ENCODE assay signal across 29 cellular contexts in the genomic region with DNA sequence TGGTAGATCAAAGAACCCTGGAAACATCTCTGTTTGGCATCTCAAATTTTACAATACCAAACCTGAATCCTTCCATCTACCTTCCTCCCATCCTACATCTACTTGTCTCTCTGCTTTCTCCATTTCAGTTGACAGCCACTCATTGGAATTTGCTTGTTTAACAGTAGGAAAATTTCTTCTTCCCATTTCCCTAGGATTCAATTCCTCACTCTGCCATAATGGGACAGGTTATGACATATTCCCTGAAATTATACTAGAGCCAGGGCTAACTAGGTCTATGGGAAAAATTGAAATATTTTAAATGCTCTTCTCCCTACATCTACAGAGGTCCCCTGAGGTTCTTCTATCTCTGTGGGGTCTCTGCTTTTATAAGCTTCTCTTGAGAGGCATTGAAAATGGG.
A peak's percentile ranks its signal among the peaks of the same experiment; 100 is the strongest.
DNase-seq lines count a peak whose midpoint lies in the region; TF ChIP-seq lines count a peak whose summit lies in the region.
"Had no signal": no experiment of that assay in that cellular context is flagged by ENCODE, and none has a peak within 500 bp of the region (broad histone marks: within the 10 kb centered on the region; RNA-seq: fewer than 3 reads in every experiment).

No MANE protein-coding gene starts in this region.

- H3K27me3 Mint-ChIP-seq in activated T-helper 1 cell treated with anti-CD3 and anti-CD28 coated beads, Interleukin-12 subunit alpha, Interleukin-12 subunit beta, Interleukin-2, Interleukin-4 antibody, amounts not matched to agents 30 ng/mL and 10 ng/mL and 1 ng/mL, durations not matched to agents 14 hours and 24 hours and 36 hours (ENCODE audit: insufficient read depth) = peaks cover 8% of the 10 kb centered on the region
- H3K27me3 Mint-ChIP-seq in immature natural killer cell (ENCODE audit: low read depth in 3 of 3) = peaks cover 3 to 4% (median 3%) of the 10 kb centered on the region in 3 donors

- H3K27me3 ChIP-seq in endocrine pancreas (ENCODE audit: control insufficient read depth, insufficient read depth, low read length) = no peaks in the 10 kb centered on the region
- no peaks in the 10 kb centered on the region for H3K27me3 ChIP-seq in neural cell (ENCODE audit: insufficient read depth, low read depth, low read length)
- H3K27me3 ChIP-seq: BLaER1; BLaER1 treated with 17β-estradiol and CSF1 and Interleukin-3, amounts not matched to agents 10 nM and 100 nM had no signal

- H3K79me2 ChIP-seq in neural cell (replicated peaks; ENCODE audit: insufficient read depth, low read length) = no peaks in the 10 kb centered on the region

- H3K27ac Mint-ChIP-seq in activated T-helper 1 cell treated with anti-CD3 and anti-CD28 coated beads, Interleukin-12 subunit alpha, Interleukin-12 subunit beta, Interleukin-2, Interleukin-4 antibody, amounts not matched to agents 30 ng/mL and 10 ng/mL and 1 ng/mL, durations not matched to agents 14 hours and 24 hours and 36 hours = no peak overlapping the region
- H3K27ac Mint-ChIP-seq in immature natural killer cell = no peak overlapping the region
- H3K27ac Mint-ChIP-seq: B cell; CD14-positive monocyte; CD4-positive, alpha-beta memory T cell; CD4-positive, alpha-beta T cell; CD4-positive, CD25-positive, alpha-beta regulatory T cell; CD8-positive, alpha-beta memory T cell; CD8-positive, alpha-beta T cell had no signal

- H3K27ac ChIP-seq in neural cell (ENCODE audit: low read length) = no peak overlapping the region
- H3K27ac ChIP-seq: 22Rv1; A549; BLaER1; BLaER1 treated with 17β-estradiol and CSF1 and Interleukin-3, amounts not matched to agents 10 nM and 100 nM; C4-2B had no signal

- no peaks in the 10 kb centered on the region for H3K4me1 Mint-ChIP-seq in activated T-helper 1 cell treated with anti-CD3 and anti-CD28 coated beads, Interleukin-12 subunit alpha, Interleukin-12 subunit beta, Interleukin-2, Interleukin-4 antibody, amounts not matched to agents 30 ng/mL and 10 ng/mL and 1 ng/mL, durations not matched to agents 14 hours and 24 hours and 36 hours (ENCODE audit: low read depth)
- no peaks in the 10 kb centered on the region for H3K4me1 Mint-ChIP-seq in immature natural killer cell
- H3K4me1 Mint-ChIP-seq: B cell; CD14-positive monocyte; CD4-positive, alpha-beta memory T cell; CD4-positive, CD25-positive, alpha-beta regulatory T cell; CD8-positive, alpha-beta memory T cell had no signal

- H3K4me1 ChIP-seq in endocrine pancreas (ENCODE audit: control insufficient read depth, insufficient read depth, low read length) = no peaks in the 10 kb centered on the region
- H3K4me1 ChIP-seq: BE2C; BLaER1; BLaER1 treated with 17β-estradiol and CSF1 and Interleukin-3, amounts not matched to agents 10 nM and 100 nM; Caco-2 had no signal

- no peak for TF ChIP-seq CTCF in neural cell (IDR thresholded peaks at IDR 0.05; ENCODE audit: poor library complexity, severe bottlenecking)

- H3K9me3 Mint-ChIP-seq in activated T-helper 1 cell treated with anti-CD3 and anti-CD28 coated beads, Interleukin-12 subunit alpha, Interleukin-12 subunit beta, Interleukin-2, Interleukin-4 antibody, amounts not matched to agents 30 ng/mL and 10 ng/mL and 1 ng/mL, durations not matched to agents 14 hours and 24 hours and 36 hours = no peaks in the 10 kb centered on the region
- peaks cover 0 to 7% (median 3%) of the 10 kb centered on the region in 6 donors for H3K9me3 Mint-ChIP-seq in immature natural killer cell

- intact Hi-C loops in activated T-helper 1 cell treated with anti-CD3 and anti-CD28 coated beads, Interleukin-12 subunit alpha, Interleukin-12 subunit beta, Interleukin-2, Interleukin-4 antibody, amounts not matched to agents 30 ng/mL and 10 ng/mL and 1 ng/mL, durations not matched to agents 14 hours and 24 hours and 36 hours (cut with micrococcal nuclease) = no loop called here

- no peak overlapping the region for H3K4me3 Mint-ChIP-seq in activated T-helper 1 cell treated with anti-CD3 and anti-CD28 coated beads, Interleukin-12 subunit alpha, Interleukin-12 subunit beta, Interleukin-2, Interleukin-4 antibody, amounts not matched to agents 30 ng/mL and 10 ng/mL and 1 ng/mL, durations not matched to agents 14 hours and 24 hours and 36 hours
- H3K4me3 Mint-ChIP-seq in immature natural killer cell = no peak overlapping the region
- H3K4me3 Mint-ChIP-seq: B cell; CD14-positive monocyte; CD4-positive, alpha-beta memory T cell; CD4-positive, alpha-beta T cell; CD4-positive, CD25-positive, alpha-beta regulatory T cell; CD8-positive, alpha-beta memory T cell; CD8-positive, alpha-beta T cell had no signal

- DNase-seq in activated T-helper 1 cell treated with anti-CD3 and anti-CD28 coated beads, Interleukin-12 subunit alpha, Interleukin-12 subunit beta, Interleukin-2, Interleukin-4 antibody, amounts not matched to agents 30 ng/mL and 10 ng/mL and 1 ng/mL, durations not matched to agents 14 hours and 24 hours and 36 hours (ENCODE audit: low spot score) = no peak
- DNase-seq in immature natural killer cell = no peak
- DNase-seq: 8988T; ACHN; AML-193; BE2C; C1 segment of cervical spinal cord; Caco-2; Calu3; CD4-positive, alpha-beta memory T cell; CD4-positive, alpha-beta T cell; CD4-positive, CD25-positive, alpha-beta regulatory T cell; CD8-positive, alpha-beta memory T cell; CD8-positive, alpha-beta T cell; COR-L47; DMS 273 treated with DMSO at 0.1 percent for 48 hours; DMS153; DMS53; DND-41; EL had no signal

- no peak for TF ChIP-seq EP300 in neural cell (conservative IDR thresholded peaks at IDR 0.05; ENCODE audit: poor library complexity, severe bottlenecking)

- H3K9ac ChIP-seq in endocrine pancreas (ENCODE audit: control insufficient read depth, insufficient read depth, low read length) (no peak overlapping the region), neural cell (ENCODE audit: low read length) (no peak overlapping the region)
- H3K9ac ChIP-seq: BLaER1; BLaER1 treated with 17β-estradiol and CSF1 and Interleukin-3, amounts not matched to agents 10 nM and 100 nM had no signal

- H3K4me3 ChIP-seq in endocrine pancreas (ENCODE audit: control insufficient read depth, insufficient read depth, low read length) (peak overlapping the region; percentile 12), neural cell (ENCODE audit: low read length) (no peak overlapping the region)
- H3K4me3 ChIP-seq: A549; BLaER1; BLaER1 treated with 17β-estradiol and CSF1 and Interleukin-3, amounts not matched to agents 10 nM and 100 nM had no signal

- H3K36me3 ChIP-seq in endocrine pancreas (ENCODE audit: control insufficient read depth, insufficient read depth, low read length) (no peaks in the 10 kb centered on the region), neural cell (ENCODE audit: insufficient read depth, low read length) (no peaks in the 10 kb centered on the region)
- H3K36me3 ChIP-seq: BE2C; BLaER1; BLaER1 treated with 17β-estradiol and CSF1 and Interleukin-3, amounts not matched to agents 10 nM and 100 nM had no signal

- no peaks in the 10 kb centered on the region for H4K20me1 ChIP-seq in neural cell (ENCODE audit: insufficient read depth)
- H4K20me1 ChIP-seq: BLaER1; BLaER1 treated with 17β-estradiol and CSF1 and Interleukin-3, amounts not matched to agents 10 nM and 100 nM had no signal

- H3K9me3 ChIP-seq in endocrine pancreas (ENCODE audit: control insufficient read depth, low read length) = no peaks in the 10 kb centered on the region
- H3K9me3 ChIP-seq in neural cell (ENCODE audit: low read length) = no peaks in the 10 kb centered on the region
- H3K9me3 ChIP-seq: A549; BE2C; BLaER1; BLaER1 treated with 17β-estradiol and CSF1 and Interleukin-3, amounts not matched to agents 10 nM and 100 nM; Caco-2 had no signal

- no peaks in the 10 kb centered on the region for H3F3A ChIP-seq in neural cell (ENCODE audit: insufficient read depth, low read length, poor library complexity, severe bottlenecking)

- H3K4me2 ChIP-seq in neural cell (ENCODE audit: low read length) = no peak overlapping the region
- H3K4me2 ChIP-seq: A549; BLaER1; BLaER1 treated with 17β-estradiol and CSF1 and Interleukin-3, amounts not matched to agents 10 nM and 100 nM had no signal

- TF ChIP-seq RAD21 in neural cell (conservative IDR thresholded peaks at IDR 0.05) = no peak

- no peaks in the 10 kb centered on the region for H3K9me2 ChIP-seq in neural cell (ENCODE audit: insufficient read depth, low read length)

- no peak overlapping the region for H2AFZ ChIP-seq in neural cell (ENCODE audit: low read depth, low read length)

- H3K36me3 Mint-ChIP-seq in activated T-helper 1 cell treated with anti-CD3 and anti-CD28 coated beads, Interleukin-12 subunit alpha, Interleukin-12 subunit beta, Interleukin-2, Interleukin-4 antibody, amounts not matched to agents 30 ng/mL and 10 ng/mL and 1 ng/mL, durations not matched to agents 14 hours and 24 hours and 36 hours (ENCODE audit: low read depth) = no peaks in the 10 kb centered on the region
- H3K36me3 Mint-ChIP-seq in immature natural killer cell = no peaks in the 10 kb centered on the region
- H3K36me3 Mint-ChIP-seq: CD14-positive monocyte; CD4-positive, alpha-beta memory T cell; CD4-positive, CD25-positive, alpha-beta regulatory T cell; CD8-positive, alpha-beta memory T cell; CD8-positive, alpha-beta T cell had no signal

TF ChIP-seq in neural cell, 6 proteins besides CTCF, POLR2A, EP300 and RAD21:
- no peak for TF ChIP-seq EZH2 (IDR thresholded peaks at IDR 0.05; ENCODE audit: borderline replicate concordance, insufficient read depth, low read length, poor library complexity, severe bottlenecking)
- TF ChIP-seq, protein P1, sequence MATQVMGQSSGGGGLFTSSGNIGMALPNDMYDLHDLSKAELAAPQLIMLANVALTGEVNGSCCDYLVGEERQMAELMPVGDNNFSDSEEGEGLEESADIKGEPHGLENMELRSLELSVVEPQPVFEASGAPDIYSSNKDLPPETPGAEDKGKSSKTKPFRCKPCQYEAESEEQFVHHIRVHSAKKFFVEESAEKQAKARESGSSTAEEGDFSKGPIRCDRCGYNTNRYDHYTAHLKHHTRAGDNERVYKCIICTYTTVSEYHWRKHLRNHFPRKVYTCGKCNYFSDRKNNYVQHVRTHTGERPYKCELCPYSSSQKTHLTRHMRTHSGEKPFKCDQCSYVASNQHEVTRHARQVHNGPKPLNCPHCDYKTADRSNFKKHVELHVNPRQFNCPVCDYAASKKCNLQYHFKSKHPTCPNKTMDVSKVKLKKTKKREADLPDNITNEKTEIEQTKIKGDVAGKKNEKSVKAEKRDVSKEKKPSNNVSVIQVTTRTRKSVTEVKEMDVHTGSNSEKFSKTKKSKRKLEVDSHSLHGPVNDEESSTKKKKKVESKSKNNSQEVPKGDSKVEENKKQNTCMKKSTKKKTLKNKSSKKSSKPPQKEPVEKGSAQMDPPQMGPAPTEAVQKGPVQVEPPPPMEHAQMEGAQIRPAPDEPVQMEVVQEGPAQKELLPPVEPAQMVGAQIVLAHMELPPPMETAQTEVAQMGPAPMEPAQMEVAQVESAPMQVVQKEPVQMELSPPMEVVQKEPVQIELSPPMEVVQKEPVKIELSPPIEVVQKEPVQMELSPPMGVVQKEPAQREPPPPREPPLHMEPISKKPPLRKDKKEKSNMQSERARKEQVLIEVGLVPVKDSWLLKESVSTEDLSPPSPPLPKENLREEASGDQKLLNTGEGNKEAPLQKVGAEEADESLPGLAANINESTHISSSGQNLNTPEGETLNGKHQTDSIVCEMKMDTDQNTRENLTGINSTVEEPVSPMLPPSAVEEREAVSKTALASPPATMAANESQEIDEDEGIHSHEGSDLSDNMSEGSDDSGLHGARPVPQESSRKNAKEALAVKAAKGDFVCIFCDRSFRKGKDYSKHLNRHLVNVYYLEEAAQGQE (IDR thresholded peaks at IDR 0.05; ENCODE audit: borderline replicate concordance) = peak; percentile 94
